36 cellular contexts compared by ENCODE assay signal in the genomic region with DNA sequence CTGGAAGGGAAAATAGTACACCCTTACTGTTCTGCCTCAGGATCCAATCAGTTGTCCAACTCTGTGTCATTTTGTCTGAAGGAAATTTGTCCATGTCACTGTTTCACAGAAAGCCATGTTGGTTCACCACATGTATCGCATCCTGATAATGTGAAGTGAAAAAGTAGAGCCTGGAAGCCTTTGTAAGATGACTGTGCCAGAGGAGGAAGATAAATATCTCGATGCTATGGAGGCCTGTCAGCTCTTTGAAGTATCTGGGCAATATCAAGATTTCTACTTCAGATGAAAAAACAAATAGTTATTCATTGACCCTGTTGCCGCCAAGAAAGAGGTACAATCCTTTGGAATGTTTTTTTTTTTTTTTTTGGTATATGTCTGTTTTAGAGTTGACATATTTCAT.
"Had no signal": no experiment of that assay in that cellular context is flagged by ENCODE, and none has a peak within 500 bp of the region (broad histone marks: within the 10 kb centered on the region; RNA-seq: fewer than 3 reads in every experiment).

No MANE protein-coding gene starts in this region.

- H3K4me3 ChIP-seq: ascending aorta, cardiac muscle cell had no signal

- H3K27me3 ChIP-seq: ascending aorta, cardiac muscle cell had no signal

- H3K4me1 Mint-ChIP-seq: activated B cell treated with CpG ODN at 0.5 μM for 24 hours; activated CD4-positive, alpha-beta T cell treated with anti-CD3 and anti-CD28 coated beads, Interleukin-2, amount 10 ng/mL, durations not matched to agents 24 days and 14 days; activated naive CD4-positive, alpha-beta T cell treated with anti-CD3 and anti-CD28 coated beads, Interleukin-2, amount 10 ng/mL, durations not matched to agents 7 days and 5 days; activated naive CD4-positive, alpha-beta T cell treated with anti-CD3 and anti-CD28 coated beads, Interleukin-2, amount 50 U/mL, for 24 hours; activated naive CD8-positive, alpha-beta T cell treated with anti-CD3 and anti-CD28 coated beads, Interleukin-2, amount 10 ng/mL, durations not matched to agents 7 days and 5 days; activated naive CD8-positive, alpha-beta T cell treated with anti-CD3 and anti-CD28 coated beads, Interleukin-2, amount 50 U/mL, for 24 hours; brain; central memory CD8-positive, alpha-beta T cell had no signal

- ATAC-seq: activated CD8-positive, alpha-beta T cell treated with anti-CD3 and anti-CD28 coated beads for 36 hours; activated naive CD8-positive, alpha-beta T cell treated with anti-CD3 and anti-CD28 coated beads, Interleukin-2, amount 50 U/mL, for 24 hours had no signal

- H3K36me3 ChIP-seq: ascending aorta, cardiac muscle cell had no signal

- H3K27me3 Mint-ChIP-seq: activated CD4-positive, alpha-beta T cell treated with anti-CD3 and anti-CD28 coated beads, Interleukin-2, amount 10 ng/mL, durations not matched to agents 24 days and 14 days; activated naive CD4-positive, alpha-beta T cell treated with anti-CD3 and anti-CD28 coated beads, Interleukin-2, amount 10 ng/mL, durations not matched to agents 7 days and 5 days; activated naive CD8-positive, alpha-beta T cell treated with anti-CD3 and anti-CD28 coated beads, Interleukin-2, amount 10 ng/mL, durations not matched to agents 7 days and 5 days; brain had no signal

- H3K27ac Mint-ChIP-seq: activated B cell treated with CpG ODN at 0.5 μM for 24 hours; activated CD4-positive, alpha-beta memory T cell treated with anti-CD3 and anti-CD28 coated beads for 36 hours; activated CD4-positive, alpha-beta T cell treated with anti-CD3 and anti-CD28 coated beads, Interleukin-2, amount 10 ng/mL, durations not matched to agents 24 days and 14 days; activated CD8-positive, alpha-beta T cell treated with anti-CD3 and anti-CD28 coated beads for 36 hours; activated naive CD4-positive, alpha-beta T cell treated with anti-CD3 and anti-CD28 coated beads, Interleukin-2, amount 10 ng/mL, durations not matched to agents 7 days and 5 days; activated naive CD4-positive, alpha-beta T cell treated with anti-CD3 and anti-CD28 coated beads, Interleukin-2, amount 50 U/mL, for 24 hours; activated naive CD8-positive, alpha-beta T cell; activated naive CD8-positive, alpha-beta T cell treated with anti-CD3 and anti-CD28 coated beads, Interleukin-2, amount 10 ng/mL, durations not matched to agents 7 days and 5 days; activated naive CD8-positive, alpha-beta T cell treated with anti-CD3 and anti-CD28 coated beads, Interleukin-2, amount 50 U/mL, for 24 hours; activated T-cell treated with anti-CD3 and anti-CD28 coated beads, Interleukin-2, amount 50 U/mL, for 24 hours; activated T-helper 2 cell treated with anti-CD3 and anti-CD28 coated beads, Interferon-gamma antibody, Interleukin-2, Interleukin-4, amounts not matched to agents 10 μg/mL and 5 μg/mL and 100 μg/mL, durations not matched to agents 14 hours and 24 hours and 36 hours; brain; T-helper 1 cell treated with Interleukin-12 subunit alpha and Interleukin-12 subunit beta and Interleukin-4 antibody, amounts not matched to agents 30 μg/mL and 1 μg/mL, for 36 hours; T-helper 2 cell treated with Interferon-gamma antibody and Interleukin-4, amounts not matched to agents 5 μg/mL and 100 μg/mL, for 36 hours had no signal

- H3K4me1 ChIP-seq: ascending aorta had no signal

- H3K27ac ChIP-seq: ascending aorta, cardiac muscle cell, VCaP had no signal

- H3K36me3 Mint-ChIP-seq: activated CD4-positive, alpha-beta memory T cell treated with anti-CD3 and anti-CD28 coated beads for 36 hours; activated naive CD4-positive, alpha-beta T cell treated with anti-CD3 and anti-CD28 coated beads, Interleukin-2, amount 10 ng/mL, durations not matched to agents 7 days and 5 days; activated naive CD4-positive, alpha-beta T cell treated with anti-CD3 and anti-CD28 coated beads, Interleukin-2, amount 50 U/mL, for 24 hours; activated naive CD8-positive, alpha-beta T cell; activated naive CD8-positive, alpha-beta T cell treated with anti-CD3 and anti-CD28 coated beads, Interleukin-2, amount 10 ng/mL, durations not matched to agents 7 days and 5 days; brain had no signal

- FAIRE-seq: bronchial epithelial cell, TTC549 had no signal

- H3K4me3 Mint-ChIP-seq: activated B cell treated with CpG ODN at 0.5 μM for 24 hours; activated CD4-positive, alpha-beta memory T cell treated with anti-CD3 and anti-CD28 coated beads for 36 hours; activated CD4-positive, alpha-beta T cell treated with anti-CD3 and anti-CD28 coated beads, Interleukin-2, amount 10 ng/mL, durations not matched to agents 24 days and 14 days; activated CD8-positive, alpha-beta T cell treated with anti-CD3 and anti-CD28 coated beads for 36 hours; activated naive CD4-positive, alpha-beta T cell treated with anti-CD3 and anti-CD28 coated beads, Interleukin-2, amount 10 ng/mL, durations not matched to agents 7 days and 5 days; activated naive CD4-positive, alpha-beta T cell treated with anti-CD3 and anti-CD28 coated beads, Interleukin-2, amount 50 U/mL, for 24 hours; activated naive CD8-positive, alpha-beta T cell; activated naive CD8-positive, alpha-beta T cell treated with anti-CD3 and anti-CD28 coated beads, Interleukin-2, amount 10 ng/mL, durations not matched to agents 7 days and 5 days; activated naive CD8-positive, alpha-beta T cell treated with anti-CD3 and anti-CD28 coated beads, Interleukin-2, amount 50 U/mL, for 24 hours; activated T-cell treated with anti-CD3 and anti-CD28 coated beads, Interleukin-2, amount 50 U/mL, for 24 hours; brain; central memory CD8-positive, alpha-beta T cell; T-helper 1 cell treated with Interleukin-12 subunit alpha and Interleukin-12 subunit beta and Interleukin-4 antibody, amounts not matched to agents 30 μg/mL and 1 μg/mL, for 36 hours; T-helper 2 cell treated with Interferon-gamma antibody and Interleukin-4, amounts not matched to agents 5 μg/mL and 100 μg/mL, for 36 hours had no signal

- H3K9me3 Mint-ChIP-seq: activated B cell treated with CpG ODN at 0.5 μM for 24 hours; activated CD4-positive, alpha-beta memory T cell treated with anti-CD3 and anti-CD28 coated beads for 36 hours; activated CD4-positive, alpha-beta T cell treated with anti-CD3 and anti-CD28 coated beads, Interleukin-2, amount 10 ng/mL, durations not matched to agents 24 days and 14 days; activated CD8-positive, alpha-beta T cell treated with anti-CD3 and anti-CD28 coated beads for 36 hours; activated naive CD4-positive, alpha-beta T cell treated with anti-CD3 and anti-CD28 coated beads, Interleukin-2, amount 10 ng/mL, durations not matched to agents 7 days and 5 days; activated naive CD4-positive, alpha-beta T cell treated with anti-CD3 and anti-CD28 coated beads, Interleukin-2, amount 50 U/mL, for 24 hours; activated naive CD8-positive, alpha-beta T cell treated with anti-CD3 and anti-CD28 coated beads, Interleukin-2, amount 10 ng/mL, durations not matched to agents 7 days and 5 days; activated naive CD8-positive, alpha-beta T cell treated with anti-CD3 and anti-CD28 coated beads, Interleukin-2, amount 50 U/mL, for 24 hours; activated T-cell treated with anti-CD3 and anti-CD28 coated beads, Interleukin-2, amount 50 U/mL, for 24 hours; activated T-helper 2 cell treated with anti-CD3 and anti-CD28 coated beads, Interferon-gamma antibody, Interleukin-2, Interleukin-4, amounts not matched to agents 10 μg/mL and 5 μg/mL and 100 μg/mL, durations not matched to agents 14 hours and 24 hours and 36 hours; central memory CD8-positive, alpha-beta T cell; T-helper 1 cell treated with Interleukin-12 subunit alpha and Interleukin-12 subunit beta and Interleukin-4 antibody, amounts not matched to agents 30 μg/mL and 1 μg/mL, for 36 hours; T-helper 2 cell treated with Interferon-gamma antibody and Interleukin-4, amounts not matched to agents 5 μg/mL and 100 μg/mL, for 36 hours had no signal

- DNase-seq: activated B cell treated with CpG ODN at 0.5 μM for 24 hours; activated CD4-positive, alpha-beta memory T cell treated with anti-CD3 and anti-CD28 coated beads for 36 hours; activated CD4-positive, alpha-beta T cell treated with anti-CD3 and anti-CD28 coated beads for 4 hours; activated CD4-positive, alpha-beta T cell treated with anti-CD3 and anti-CD28 coated beads, Interleukin-2, amount 10 ng/mL, durations not matched to agents 24 days and 14 days; activated CD4-positive, alpha-beta T cell treated with anti-CD3 and anti-CD28 coated beads, Interleukin-2, amount 50 U/mL, for 1 hour; activated CD4-positive, alpha-beta T cell treated with anti-CD3 and anti-CD28 coated beads, Interleukin-2, amount 50 U/mL, for 4 hours; activated CD4-positive, CD25-positive, alpha-beta regulatory T cell treated with anti-CD3 and anti-CD28 coated beads, Interleukin-2, amount 50 U/mL, for 72 hours; activated CD8-positive, alpha-beta memory T cell treated with anti-CD3 and anti-CD28 coated beads, Interleukin-2, amount 50 U/mL, for 4 hours; activated CD8-positive, alpha-beta T cell treated with anti-CD3 and anti-CD28 coated beads for 36 hours; activated effector memory CD4-positive, alpha-beta T cell treated with Interleukin-2 at 50 U/mL for 16 hours; activated gamma-delta T cell; activated naive CD4-positive, alpha-beta T cell treated with anti-CD3 and anti-CD28 coated beads, Interleukin-2, amount 10 ng/mL, durations not matched to agents 7 days and 5 days; activated naive CD4-positive, alpha-beta T cell treated with Interleukin-2 at 50 U/mL for 16 hours; activated naive CD8-positive, alpha-beta T cell treated with anti-CD3 and anti-CD28 coated beads, Interleukin-2, amount 10 ng/mL, durations not matched to agents 7 days and 5 days; activated naive CD8-positive, alpha-beta T cell treated with anti-CD3 and anti-CD28 coated beads, Interleukin-2, amount 50 U/mL, for 24 hours; activated T-cell treated with anti-CD3 and anti-CD28 coated beads, Interleukin-2, amount 50 U/mL, for 24 hours; activated T-cell treated with anti-CD3 and anti-CD28 coated beads, Interleukin-2, amount 50 U/mL, for 48 hours; amygdala; anterior cingulate cortex; caudate nucleus; cerebellar nuclear complex; T-helper 1 cell; T-helper 2 cell; T-helper 9 cell had no signal

- H3K9me3 ChIP-seq: ascending aorta had no signal
